ENCODE assay signal across 29 cellular contexts in the genomic region with DNA sequence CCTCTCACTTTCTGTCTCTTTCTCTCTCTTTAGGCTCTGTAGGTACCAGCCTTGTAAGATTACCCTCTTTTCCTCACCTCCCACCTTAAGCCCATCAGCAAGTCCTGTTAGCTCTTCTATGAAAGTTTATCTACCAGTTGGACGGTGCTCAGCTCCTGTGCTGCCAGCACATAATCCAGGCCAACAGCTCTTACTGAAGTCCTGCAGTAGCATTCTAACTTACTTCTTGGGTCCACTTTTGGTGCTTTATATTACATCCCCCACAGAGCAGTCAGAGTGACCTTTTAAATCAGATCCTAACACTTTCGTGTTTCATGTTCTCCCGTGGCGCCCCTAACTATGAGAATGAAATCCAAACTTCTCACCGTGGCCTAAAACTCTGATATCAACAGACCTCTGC.
"Had no signal": no experiment of that assay in that cellular context is flagged by ENCODE, and none has a peak within 500 bp of the region (broad histone marks: within the 10 kb centered on the region; RNA-seq: fewer than 3 reads in every experiment).

No MANE protein-coding gene starts in this region.

- H3K27ac Mint-ChIP-seq: stimulated activated effector memory CD8-positive, alpha-beta T cell treated with anti-CD3 and anti-CD28 coated beads, Interleukin-12 subunit alpha, Interleukin-12 subunit beta, amount 100 ng/mL, for 72 hours; stimulated activated memory B cell treated with anti-CD40 and anti-IgM and Interleukin-4, amounts not matched to agents 10 μg/mL and 1 μg/mL and 100 μg/mL, for 72 hours; stimulated activated naive B cell treated with anti-CD40 and anti-IgM and Interleukin-4, amounts not matched to agents 10 μg/mL and 1 μg/mL and 100 μg/mL, for 72 hours; stimulated activated naive CD8-positive, alpha-beta T cell treated with anti-CD3 and anti-CD28 coated beads, Interleukin-15, amount 100 ng/mL, for 72 hours; stimulated activated naive CD8-positive, alpha-beta T cell treated with anti-CD3 and anti-CD28 coated beads, Interleukin-15, Interleukin-2, amounts not matched to agents 100 ng/mL and 50 ng/mL, for 24 hours; type B pancreatic cell had no signal

- H3K9me3 ChIP-seq: stomach, suprapubic skin, testis, thoracic aorta, thyroid gland, tibial artery, tibial nerve, transverse colon, upper lobe of left lung, upper lobe of right lung, uterus, vagina had no signal

- H3K27ac ChIP-seq: stomach, suprapubic skin, testis, thoracic aorta, thyroid gland, tibial artery, tibial nerve, transverse colon, upper lobe of left lung, upper lobe of right lung, uterus, vagina had no signal

- H3K27me3 ChIP-seq: suprapubic skin, testis, thyroid gland, tibial artery, tibial nerve, transverse colon, upper lobe of left lung, upper lobe of right lung, uterus, vagina had no signal

- H3K9me3 Mint-ChIP-seq: stimulated activated naive CD8-positive, alpha-beta T cell treated with anti-CD3 and anti-CD28 coated beads, Interleukin-15, Interleukin-2, amounts not matched to agents 100 ng/mL and 50 ng/mL, for 24 hours had no signal

- DNase-seq: stimulated activated CD4-positive, alpha-beta T cell treated with anti-CD3 and anti-CD28 coated beads, Interleukin-2, amount 100 ng/mL, for 48 hours; stimulated activated CD4-positive, alpha-beta T cell treated with anti-CD3 and anti-CD28 coated beads, Interleukin-4, amount 100 ng/mL, for 1 hour; stimulated activated CD4-positive, alpha-beta T cell treated with anti-CD3 and anti-CD28 coated beads, Interleukin-4, amount 100 ng/mL, for 24 hours; stimulated activated CD4-positive, alpha-beta T cell treated with anti-CD3 and anti-CD28 coated beads, Interleukin-4, amount 100 ng/mL, for 4 hours; stimulated activated CD8-positive, alpha-beta memory T cell treated with anti-CD3 and anti-CD28 coated beads, Interleukin-4, amount 100 ng/mL, for 48 hours; stimulated activated naive B cell treated with anti-CD40 and anti-IgM and Interleukin-4, amounts not matched to agents 10 μg/mL and 1 μg/mL and 100 μg/mL, for 72 hours; stimulated activated naive CD4-positive, alpha-beta T cell; stimulated activated naive CD4-positive, alpha-beta T cell treated with Interleukin-2 at 50 U/mL for 16 hours; stimulated activated naive CD8-positive, alpha-beta T cell treated with anti-CD3 and anti-CD28 coated beads, Interleukin-15, amount 100 ng/mL, for 72 hours; stimulated activated naive CD8-positive, alpha-beta T cell treated with anti-CD3 and anti-CD28 coated beads, Interleukin-15, Interleukin-2, amounts not matched to agents 100 U/mL and 50 U/mL, for 24 hours; stomach; substantia nigra; testis; thyroid gland; tibial artery; transverse colon; trophoblast cell; upper lobe of left lung; upper lobe of right lung; uterus had no signal

- H3K4me1 ChIP-seq: stomach, suprapubic skin, testis, thyroid gland, tibial artery, tibial nerve, transverse colon, upper lobe of left lung, upper lobe of right lung, uterus, vagina had no signal

- FAIRE-seq: urothelium cell line had no signal

- H3K4me3 Mint-ChIP-seq: stimulated activated effector memory CD8-positive, alpha-beta T cell treated with anti-CD3 and anti-CD28 coated beads, Interleukin-12 subunit alpha, Interleukin-12 subunit beta, amount 100 ng/mL, for 72 hours; stimulated activated memory B cell treated with anti-CD40 and anti-IgM and Interleukin-4, amounts not matched to agents 10 μg/mL and 1 μg/mL and 100 μg/mL, for 72 hours; stimulated activated naive B cell treated with anti-CD40 and anti-IgM and Interleukin-4, amounts not matched to agents 10 μg/mL and 1 μg/mL and 100 μg/mL, for 72 hours; stimulated activated naive CD8-positive, alpha-beta T cell treated with anti-CD3 and anti-CD28 coated beads, Interleukin-15, amount 100 ng/mL, for 72 hours; stimulated activated naive CD8-positive, alpha-beta T cell treated with anti-CD3 and anti-CD28 coated beads, Interleukin-15, Interleukin-2, amounts not matched to agents 100 ng/mL and 50 ng/mL, for 24 hours; type B pancreatic cell had no signal

- H3K4me1 Mint-ChIP-seq: stimulated activated effector memory CD8-positive, alpha-beta T cell treated with anti-CD3 and anti-CD28 coated beads, Interleukin-12 subunit alpha, Interleukin-12 subunit beta, amount 100 ng/mL, for 72 hours; stimulated activated memory B cell treated with anti-CD40 and anti-IgM and Interleukin-4, amounts not matched to agents 10 μg/mL and 1 μg/mL and 100 μg/mL, for 72 hours; stimulated activated naive B cell treated with anti-CD40 and anti-IgM and Interleukin-4, amounts not matched to agents 10 μg/mL and 1 μg/mL and 100 μg/mL, for 72 hours; stimulated activated naive CD8-positive, alpha-beta T cell treated with anti-CD3 and anti-CD28 coated beads, Interleukin-15, amount 100 ng/mL, for 72 hours had no signal

- H3K36me3 Mint-ChIP-seq: stimulated activated effector memory CD8-positive, alpha-beta T cell treated with anti-CD3 and anti-CD28 coated beads, Interleukin-12 subunit alpha, Interleukin-12 subunit beta, amount 100 ng/mL, for 72 hours; stimulated activated memory B cell treated with anti-CD40 and anti-IgM and Interleukin-4, amounts not matched to agents 10 μg/mL and 1 μg/mL and 100 μg/mL, for 72 hours; type B pancreatic cell had no signal

- H3K36me3 ChIP-seq: stomach, suprapubic skin, thoracic aorta, thyroid gland, tibial artery, tibial nerve, transverse colon, upper lobe of left lung, upper lobe of right lung, uterus, vagina had no signal

- ATAC-seq: stimulated activated naive B cell treated with anti-CD40 and anti-IgM and Interleukin-4, amounts not matched to agents 10 μg/mL and 1 μg/mL and 100 μg/mL, for 72 hours; stimulated activated naive CD8-positive, alpha-beta T cell treated with anti-CD3 and anti-CD28 coated beads, Interleukin-15, amount 100 ng/mL, for 72 hours; stimulated activated naive CD8-positive, alpha-beta T cell treated with anti-CD3 and anti-CD28 coated beads, Interleukin-15, Interleukin-2, amounts not matched to agents 100 U/mL and 50 U/mL, for 24 hours; upper lobe of right lung had no signal

- H3K4me3 ChIP-seq: stomach, suprapubic skin, testis, thoracic aorta, thyroid gland, tibial artery, tibial nerve, transverse colon, upper lobe of left lung, upper lobe of right lung, uterus, vagina had no signal
